In genomic region chr3:184305577-184305976, GRCh38 we compare ENCODE assay signal across 7 cellular contexts. TPM values are rescaled to one million over a fixed set of nuclear protein-coding genes. Genes with fewer than 3 reads are reported as not detected.
DNase-seq lines count a peak whose midpoint lies in the region; ATAC-seq and TF ChIP-seq lines count a peak whose summit lies in the region.

No MANE protein-coding gene starts in this region.

- CTCF ChIA-PET in naive thymus-derived CD4-positive, alpha-beta T cell (lab: Charles Lee): interaction anchor here (0.7 kb wide), 1 partner anchor 195 kb away, joined by 5 read pairs; no protein-coding TSS in a partner anchor

- H3K36me3 Mint-ChIP-seq in naive thymus-derived CD4-positive, alpha-beta T cell: peaks cover 24 to 58% (median 44%) of the 10 kb centered on the region in 5 donors

- intact Hi-C loops in body of pancreas (cut with DNase I) (no loop called here), ascending aorta (cut with DNase I) (no loop called here)
- intact Hi-C loops in naive thymus-derived CD4-positive, alpha-beta T cell (cut with micrococcal nuclease): no loop called here

- H3K9me3 ChIP-seq in body of pancreas (no peaks in the 10 kb centered on the region), ascending aorta (no peaks in the 10 kb centered on the region)
- no peaks in the 10 kb centered on the region for H3K9me3 ChIP-seq in naive thymus-derived CD4-positive, alpha-beta T cell (ENCODE audit: control insufficient read depth in 2 of 3, low read length in 3 of 3)

- H3K4me3 Mint-ChIP-seq in naive thymus-derived CD4-positive, alpha-beta T cell: no peak overlapping the region

- POLR2A ChIA-PET in naive thymus-derived CD4-positive, alpha-beta T cell (lab: Charles Lee): no interaction called here

- no peaks in the 10 kb centered on the region for H3K9me3 Mint-ChIP-seq in naive thymus-derived CD4-positive, alpha-beta T cell

- 26 to 33% methylated on average over 1 of the region's 1 CpG for WGBS in body of pancreas, 2 donors

- H3K27ac Mint-ChIP-seq in naive thymus-derived CD4-positive, alpha-beta T cell: peak overlapping the region in 1 of 9 donors; percentile 48

- H3K4me1 ChIP-seq in body of pancreas (peaks cover 3% of the 10 kb centered on the region), ascending aorta (no peaks in the 10 kb centered on the region)
- peaks cover 0 to 3% of the 10 kb centered on the region in 2 donors for H3K4me1 ChIP-seq in naive thymus-derived CD4-positive, alpha-beta T cell (ENCODE audit: control insufficient read depth in 2 of 2, insufficient read depth in 2 of 2, low read length in 2 of 2)

- TF ChIP-seq POLR2A in body of pancreas (IDR thresholded peaks at IDR 0.05): no peak

- peak; percentile 57 for ATAC-seq in body of pancreas
- ATAC-seq in naive thymus-derived CD4-positive, alpha-beta T cell: peak; percentile 47
- ATAC-seq in HG03280 (IDR thresholded peaks at IDR 0.05; ENCODE audit: unreplicated experiment): no peak
- no peak for ATAC-seq in HG02973 (IDR thresholded peaks at IDR 0.05; ENCODE audit: unreplicated experiment)

- H3K27ac ChIP-seq in body of pancreas (no peak overlapping the region), ascending aorta (no peak overlapping the region)
- H3K27ac ChIP-seq in naive thymus-derived CD4-positive, alpha-beta T cell (ENCODE audit: low read depth, low read length): no peak overlapping the region

- TF ChIP-seq CTCF in body of pancreas (IDR thresholded peaks at IDR 0.05) (peak; percentile 9 to 45 (median 32)), ascending aorta (IDR thresholded peaks at IDR 0.05) (no peak)

- no peaks in the 10 kb centered on the region for H3K27me3 Mint-ChIP-seq in naive thymus-derived CD4-positive, alpha-beta T cell

- peaks cover 2 to 17% (median 12%) of the 10 kb centered on the region in 7 donors for H3K4me1 Mint-ChIP-seq in naive thymus-derived CD4-positive, alpha-beta T cell

- DNase-seq in EL (peak; percentile 28), LHCN-M2 (ENCODE audit: low read depth) (peak; percentile 13), body of pancreas (no peak), ascending aorta (ENCODE audit: low spot score in 2 of 2) (no peak)
- DNase-seq in naive thymus-derived CD4-positive, alpha-beta T cell: no peak

- no peak overlapping the region for H3K4me3 ChIP-seq in body of pancreas
- H3K4me3 ChIP-seq in naive thymus-derived CD4-positive, alpha-beta T cell (ENCODE audit: low read length): no peak overlapping the region
- H3K4me3 ChIP-seq in ascending aorta: no peak overlapping the region

- H3K27me3 ChIP-seq in body of pancreas (no peaks in the 10 kb centered on the region), ascending aorta (no peaks in the 10 kb centered on the region)
- no peaks in the 10 kb centered on the region for H3K27me3 ChIP-seq in naive thymus-derived CD4-positive, alpha-beta T cell (ENCODE audit: control insufficient read depth in 2 of 2, insufficient read depth in 2 of 2, low read length in 2 of 2)

- peaks cover 16 to 44% of the 10 kb centered on the region in 2 donors for H3K36me3 ChIP-seq in body of pancreas (replicated peaks in 1 of 2; ENCODE audit: insufficient read depth in 1 of 2, low read depth in 2 of 2)
- peaks cover 47 to 77% (median 51%) of the 10 kb centered on the region in 3 experiments for H3K36me3 ChIP-seq in naive thymus-derived CD4-positive, alpha-beta T cell (ENCODE audit: control insufficient read depth in 2 of 3, insufficient read depth in 3 of 3, low read length in 3 of 3)
- H3K36me3 ChIP-seq in ascending aorta: peaks cover 82 to 87% of the 10 kb centered on the region in 2 donors

RNA-seq across cellular contexts. Expression of gene PSMD2, which starts 6.5 kb away (rescaled TPM):
- 623 and 688 TPM in 2 replicates for total RNA-seq in LHCN-M2 (2014; rRNA removed)
- 515 TPM for polyA plus RNA-seq in LHCN-M2 (2012)
- 10 to 100 TPM; 75.0 to 83.7 TPM for total RNA-seq in body of pancreas
- 100 to 1,000 TPM; 139 to 204 (median 149) TPM for total RNA-seq in naive thymus-derived CD4-positive, alpha-beta T cell
- 100 to 1,000 TPM; 181 to 200 TPM for polyA plus RNA-seq in naive thymus-derived CD4-positive, alpha-beta T cell
- 151 TPM for total RNA-seq in ascending aorta

RNA-seq across cellular contexts. Expression of gene EIF4G1, which starts 8.8 kb away (rescaled TPM):
- total RNA-seq in LHCN-M2 (2014; rRNA removed) (302 and 321 TPM in 2 replicates), body of pancreas (100 to 1,000 TPM; 146 to 213 TPM), ascending aorta (192 TPM)
- polyA plus RNA-seq in LHCN-M2 (2012): 221 TPM
- total RNA-seq in naive thymus-derived CD4-positive, alpha-beta T cell: 100 to 1,000 TPM; 200 to 341 (median 256) TPM
- 10 to 100 TPM; 19.1 to 59.1 TPM for polyA plus RNA-seq in naive thymus-derived CD4-positive, alpha-beta T cell

RNA-seq across cellular contexts. Expression of gene ECE2, which starts 29.8 kb away (rescaled TPM):
- total RNA-seq in LHCN-M2 (2014; rRNA removed) (not detected in 2 replicates), body of pancreas (10 to 100 TPM; 11.7 to 18.8 TPM), ascending aorta (not detected)
- polyA plus RNA-seq in LHCN-M2 (2012): not detected
- not detected for total RNA-seq in naive thymus-derived CD4-positive, alpha-beta T cell
- polyA plus RNA-seq in naive thymus-derived CD4-positive, alpha-beta T cell: not detected

RNA-seq across cellular contexts. Expression of gene FAM131A, which starts 31.8 kb away (rescaled TPM):
- 7.1 and 7.6 TPM in 2 replicates for total RNA-seq in LHCN-M2 (2014; rRNA removed)
- polyA plus RNA-seq in LHCN-M2 (2012): 4.5 TPM
- 10 to 100 TPM; 11.5 to 13.5 TPM for total RNA-seq in body of pancreas
- 10 to 100 TPM in 3 of 5 experiments, 1 to 10 TPM in 2; 5.7 to 13.4 (median 10.3) TPM for total RNA-seq in naive thymus-derived CD4-positive, alpha-beta T cell
- polyA plus RNA-seq in naive thymus-derived CD4-positive, alpha-beta T cell: 1 to 10 TPM; 2.2 to 2.5 TPM
- total RNA-seq in ascending aorta: 47.7 TPM

RNA-seq across cellular contexts. Expression of gene CAMK2N2, which starts 44.2 kb away (rescaled TPM):
- total RNA-seq in LHCN-M2 (2014; rRNA removed) (0.69 TPM in 1 of 2 replicates, not detected in the other), body of pancreas (1 to 10 TPM; 1.6 to 1.8 TPM), ascending aorta (not detected)
- 1.3 TPM for polyA plus RNA-seq in LHCN-M2 (2012)
- total RNA-seq in naive thymus-derived CD4-positive, alpha-beta T cell: not detected
- not detected for polyA plus RNA-seq in naive thymus-derived CD4-positive, alpha-beta T cell

Comparison
In these comparisons a context has a peak if more than half of its experiments do, and no peak if none do; other contexts are left out.
1. DNase-seq: peak in EL (single experiment) and LHCN-M2 (single experiment); none in body of pancreas (0 of 4), naive thymus-derived CD4-positive, alpha-beta T cell (0 of 9) and ascending aorta (0 of 2).
2. ATAC-seq: peak in body of pancreas (single experiment) and naive thymus-derived CD4-positive, alpha-beta T cell (single experiment); none in HG03280 (single experiment) and HG02973 (single experiment).
3. CTCF ChIP-seq: peak in body of pancreas (7 of 7); none in ascending aorta (0 of 3).
4. RNA of gene ECE2, which starts 29.8 kb away (total RNA-seq): 11.7 to 18.8 TPM in body of pancreas; not detected in LHCN-M2, not detected in naive thymus-derived CD4-positive, alpha-beta T cell and not detected in ascending aorta (single experiment); every median in the first group is over 10 times any median in the second.